9 cellular contexts compared by ENCODE assay signal in the genomic region with DNA sequence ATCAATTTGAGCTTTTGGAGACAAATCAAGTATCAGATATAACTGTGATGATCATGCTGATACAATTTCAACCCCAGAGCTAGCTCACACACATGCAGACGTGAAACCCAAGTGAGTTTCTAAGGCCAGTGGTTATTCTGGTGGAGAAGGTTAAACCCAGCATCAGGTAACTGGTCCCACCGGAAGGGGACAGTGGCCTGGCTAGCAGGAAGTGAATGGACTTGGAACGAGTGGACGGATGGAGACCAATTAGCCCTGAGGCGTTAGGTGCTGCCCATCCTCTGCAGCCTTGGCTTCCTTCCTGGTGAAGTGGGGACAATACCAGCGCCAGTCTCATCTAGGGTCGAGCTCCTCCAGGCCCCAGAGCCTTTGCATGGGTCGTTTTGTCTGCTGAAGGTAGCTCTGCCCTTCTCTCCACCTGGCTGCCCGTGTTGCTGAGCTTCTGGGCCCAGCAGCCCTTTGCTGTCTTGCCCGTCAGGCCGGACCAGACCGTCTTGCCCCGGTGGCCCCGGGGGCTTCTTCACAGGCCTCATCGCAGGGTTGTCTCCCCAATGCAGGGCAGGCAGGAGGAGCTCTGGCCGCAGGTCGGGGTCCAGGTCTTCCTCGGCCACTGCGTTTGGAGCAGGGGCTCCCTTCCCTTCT. TPM values are rescaled to one million over a fixed set of nuclear protein-coding genes. Genes with fewer than 3 reads are reported as not detected.
DNase-seq lines count a peak whose midpoint lies in the region; FAIRE-seq and TF ChIP-seq lines count a peak whose summit lies in the region.
"Had no signal": no experiment of that assay in that cellular context is flagged by ENCODE, and none has a peak within 500 bp of the region (broad histone marks: within the 10 kb centered on the region; RNA-seq: fewer than 3 reads in every experiment).

No MANE protein-coding gene starts in this region.

- H3K27ac ChIP-seq in keratinocyte (ENCODE audit: control insufficient read depth, insufficient read depth, low read length), result no peak overlapping the region
- peak overlapping the region; percentile 79 for H3K27ac ChIP-seq in substantia nigra (ENCODE audit: low read depth, low read length, poor library complexity, severe bottlenecking)
- H3K27ac ChIP-seq: 22Rv1 had no signal

- H3K9me3 ChIP-seq in adipocyte (ENCODE audit: control insufficient read depth, low read length) (no peaks in the 10 kb centered on the region), keratinocyte (ENCODE audit: control insufficient read depth, low read depth, low read length) (no peaks in the 10 kb centered on the region)

- peak overlapping the region; percentile 79 for H3K4me3 ChIP-seq in adipocyte (ENCODE audit: low read length)
- no peak overlapping the region for H3K4me3 ChIP-seq in keratinocyte (ENCODE audit: control insufficient read depth in 2 of 3, extremely low read depth in 1 of 3, insufficient read depth in 2 of 3, low read depth in 1 of 3, low read length in 3 of 3)

- H3K36me3 ChIP-seq in adipocyte (ENCODE audit: control insufficient read depth, insufficient read depth, low read length, severe bottlenecking) (no peaks in the 10 kb centered on the region), keratinocyte (ENCODE audit: control insufficient read depth in 2 of 2, extremely low read depth in 1 of 2, insufficient read depth in 2 of 2, low read length in 2 of 2) (no peaks in the 10 kb centered on the region)

- peak overlapping the region; percentile 67 for H3K4me2 ChIP-seq in keratinocyte (ENCODE audit: control insufficient read depth, extremely low read depth, insufficient read depth, low read depth, low read length)

- H3K9ac ChIP-seq in adipocyte (ENCODE audit: low read length) (peak overlapping the region; percentile 82), keratinocyte (ENCODE audit: control insufficient read depth, extremely low read depth, insufficient read depth, low read length) (no peak overlapping the region)

- FAIRE-seq in keratinocyte (lab: Jason Lieb, UNC), result no peak

- H3K4me1 ChIP-seq in adipocyte (ENCODE audit: control insufficient read depth, insufficient read depth, low read length) (peaks cover 49% of the 10 kb centered on the region), keratinocyte (ENCODE audit: control insufficient read depth, extremely low read depth, insufficient read depth, low read length) (peaks cover 23% of the 10 kb centered on the region)

- no peaks in the 10 kb centered on the region for H3K79me2 ChIP-seq in keratinocyte (ENCODE audit: control insufficient read depth, insufficient read depth, low read length)

- dilution Hi-C loops in keratinocyte (cut with MboI; ENCODE audit: extremely low pct_ligation_motif_present, low sequenced_read_pairs), result no loop called here

- no peaks in the 10 kb centered on the region for H4K20me1 ChIP-seq in keratinocyte (ENCODE audit: control insufficient read depth, extremely low read depth, insufficient read depth, low read length)

- no peaks in the 10 kb centered on the region for H3K9me1 ChIP-seq in keratinocyte (ENCODE audit: control insufficient read depth, extremely low read depth, insufficient read depth, low read length)

- no peaks in the 10 kb centered on the region for H3K27me3 ChIP-seq in adipocyte (replicated peaks; ENCODE audit: control insufficient read depth, insufficient read depth, low read length)
- peaks cover 8% of the 10 kb centered on the region for H3K27me3 ChIP-seq in keratinocyte (ENCODE audit: control insufficient read depth, extremely low read depth, insufficient read depth, low read length)

- no peak for TF ChIP-seq CTCF in keratinocyte (optimal IDR thresholded peaks at IDR 0.05 in 1 of 3, IDR thresholded peaks at IDR 0.05 in 1 of 3, conservative IDR thresholded peaks at IDR 0.05 in 1 of 3; ENCODE audit: extremely low read depth in 1 of 3, insufficient read depth in 2 of 3, low read length in 3 of 3)

- DNase-seq in DMS53 (lab: John Stamatoyannopoulos, UW) (peak; percentile 4), DMS53 treated with DMSO at 0.1 percent for 48 hours (lab: John Stamatoyannopoulos, UW; ENCODE audit: unreplicated experiment) (no peak), adipocyte (ENCODE audit: low read depth) (no peak), keratinocyte (ENCODE audit: low read depth, low spot score) (no peak), substantia nigra (lab: John Stamatoyannopoulos, UW) (peak in 15 of 49 donors; percentile 9 to 60 (median 23)), kidney glomerular epithelial cell (lab: John Stamatoyannopoulos, UW) (no peak), NCI-H2107 (lab: John Stamatoyannopoulos, UW) (no peak), NCI-H2081 treated with DMSO at 0.1 percent for 48 hours (lab: John Stamatoyannopoulos, UW) (no peak)

- peak overlapping the region; percentile 39 for H2AFZ ChIP-seq in keratinocyte (ENCODE audit: control insufficient read depth, low read length)

RNA-seq across cellular contexts. Expression of a gene that starts 0.9 kb away (rescaled TPM):
- 4.9 to 7.6 TPM (median 5.3 TPM) in 3 replicates for polyA plus RNA-seq in keratinocyte
- 2.2 TPM for polyA plus RNA-seq in keratinocyte (2011; ENCODE audit: low read depth)
- 3.6 and 5.6 TPM in 2 replicates for polyA plus RNA-seq in keratinocyte (2011; cell fraction: cytosol; rRNA removed)
- polyA plus RNA-seq in keratinocyte (2011; cell fraction: nucleus; rRNA removed), result 6.2 and 8.2 TPM in 2 replicates
- 2.8 and 3.6 TPM in 2 replicates for polyA plus RNA-seq in keratinocyte (2012; ENCODE audit: low replicate concordance)
- polyA minus RNA-seq in keratinocyte, result 1.2 to 4.5 TPM (median 3.0 TPM) in 3 replicates
- polyA minus RNA-seq in keratinocyte (2011; cell fraction: cytosol; rRNA and poly(A)+ RNA removed), result 2.1 TPM
- 1.6 and 1.8 TPM in 2 replicates for polyA minus RNA-seq in keratinocyte (2011; cell fraction: nucleus; rRNA and poly(A)+ RNA removed)

RNA-seq across cellular contexts. Expression of a gene that starts 46.0 kb away (rescaled TPM):
- 0.06 to 0.27 TPM (median 0.20 TPM) in 3 replicates for polyA plus RNA-seq in keratinocyte
- polyA plus RNA-seq in keratinocyte (2011; ENCODE audit: low read depth), result not detected
- polyA plus RNA-seq in keratinocyte (2011; cell fraction: cytosol; rRNA removed), result 0.13 and 0.19 TPM in 2 replicates
- polyA plus RNA-seq in keratinocyte (2011; cell fraction: nucleus; rRNA removed), result not detected in 2 replicates
- 0.10 TPM in 1 of 2 replicates, not detected in the other for polyA plus RNA-seq in keratinocyte (2012; ENCODE audit: low replicate concordance)
- polyA minus RNA-seq in keratinocyte, result 4.5 TPM in 1 of 3 replicates, not detected in the others
- polyA minus RNA-seq in keratinocyte (2011; cell fraction: cytosol; rRNA and poly(A)+ RNA removed), result not detected
- polyA minus RNA-seq in keratinocyte (2011; cell fraction: nucleus; rRNA and poly(A)+ RNA removed), result not detected in 2 replicates

RNA-seq across cellular contexts. Expression of a gene that starts 57.3 kb away (rescaled TPM):
- polyA plus RNA-seq in keratinocyte, result 50.3 to 78.9 TPM (median 77.4 TPM) in 3 replicates
- polyA plus RNA-seq in keratinocyte (2011; ENCODE audit: low read depth), result 27.2 TPM
- 45.3 and 68.9 TPM in 2 replicates for polyA plus RNA-seq in keratinocyte (2011; cell fraction: cytosol; rRNA removed)
- polyA plus RNA-seq in keratinocyte (2011; cell fraction: nucleus; rRNA removed), result 41.1 and 58.2 TPM in 2 replicates
- 38.2 and 59.5 TPM in 2 replicates for polyA plus RNA-seq in keratinocyte (2012; ENCODE audit: low replicate concordance)
- polyA minus RNA-seq in keratinocyte, result 21.0 to 26.9 TPM (median 26.3 TPM) in 3 replicates
- polyA minus RNA-seq in keratinocyte (2011; cell fraction: cytosol; rRNA and poly(A)+ RNA removed), result 22.4 TPM
- polyA minus RNA-seq in keratinocyte (2011; cell fraction: nucleus; rRNA and poly(A)+ RNA removed), result 8.4 and 12.6 TPM in 2 replicates
